9 cellular contexts compared by ENCODE assay signal in the genomic region with DNA sequence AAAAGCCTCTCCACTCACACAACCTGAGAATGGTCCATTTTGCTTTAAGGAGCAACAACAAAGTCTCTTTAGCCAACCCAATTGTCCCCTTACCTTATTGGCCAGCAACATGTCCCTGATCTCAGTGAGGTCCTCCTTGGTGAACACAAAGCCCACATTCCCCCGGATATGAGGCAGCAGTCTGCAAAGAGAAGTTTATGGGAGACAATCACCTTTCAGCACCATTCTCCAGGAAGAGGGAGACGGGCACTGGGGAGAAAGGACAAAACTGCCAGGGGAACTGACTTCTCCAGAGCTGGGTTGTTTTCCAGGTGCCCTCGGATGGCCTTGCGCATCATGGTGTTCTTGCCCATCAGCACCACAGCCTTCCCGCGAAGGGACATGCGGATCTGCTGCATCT. TPM values are rescaled to one million over a fixed set of nuclear protein-coding genes. Genes with fewer than 3 reads are reported as not detected.
A peak's percentile ranks its signal among the peaks of the same experiment; 100 is the strongest.
DNase-seq lines count a peak whose midpoint lies in the region; ATAC-seq and TF ChIP-seq lines count a peak whose summit lies in the region.
"Had no signal": no experiment of that assay in that cellular context is flagged by ENCODE, and none has a peak within 500 bp of the region (broad histone marks: within the 10 kb centered on the region; RNA-seq: fewer than 3 reads in every experiment).

No MANE protein-coding gene starts in this region.

- DNase-seq in cardiac muscle cell (ENCODE audit: low read depth in 1 of 2, low spot score in 1 of 2) (no peak), cardiac septum (ENCODE audit: low spot score) (no peak), transverse colon (no peak), NCI-H1694 treated with DMSO at 0.1 percent for 48 hours (lab: John Stamatoyannopoulos, UW) (no peak), NCI-H146 treated with DMSO at 0.1 percent for 48 hours (lab: John Stamatoyannopoulos, UW; ENCODE audit: unreplicated experiment) (no peak)
- peak; percentile 40 to 41 for DNase-seq in activated T-cell treated with anti-CD3 and anti-CD28 coated beads, Interleukin-2, amount 50 U/mL, for 48 hours
- DNase-seq: activated effector memory CD4-positive, alpha-beta T cell treated with anti-CD3 and anti-CD28 coated beads, Interleukin-2, amount 50 U/mL, for 16 hours had no signal

- no peaks in the 10 kb centered on the region for H3K27me3 ChIP-seq in cardiac muscle cell
- H3K27me3 ChIP-seq in iPS-18a (ENCODE audit: control insufficient read depth, insufficient read depth, low read length) = no peaks in the 10 kb centered on the region
- H3K27me3 ChIP-seq in transverse colon = no peaks in the 10 kb centered on the region

- H3K27ac ChIP-seq in cardiac muscle cell (peak overlapping the region; percentile 72), iPS-18a (ENCODE audit: low read length) (peak overlapping the region; percentile 63), transverse colon (peak overlapping the region; percentile 90 to 96 (median 93))

- peak overlapping the region; percentile 99 for H3K9ac ChIP-seq in iPS-18a (ENCODE audit: low read length)

- H3K36me3 ChIP-seq in cardiac muscle cell = peaks cover 27% of the 10 kb centered on the region
- peaks cover 43% of the 10 kb centered on the region for H3K36me3 ChIP-seq in iPS-18a (ENCODE audit: control insufficient read depth, low read depth, low read length)
- peaks cover 0 to 32% (median 12%) of the 10 kb centered on the region in 4 donors for H3K36me3 ChIP-seq in transverse colon

- H3K9me3 ChIP-seq in cardiac muscle cell (ENCODE audit: low read depth) (no peaks in the 10 kb centered on the region), iPS-18a (ENCODE audit: control insufficient read depth, low read depth, low read length) (no peaks in the 10 kb centered on the region), transverse colon (no peaks in the 10 kb centered on the region)

- no peak for TF ChIP-seq EP300 in transverse colon (IDR thresholded peaks at IDR 0.05; ENCODE audit: low read depth)

- TF ChIP-seq CTCF in cardiac muscle cell (IDR thresholded peaks at IDR 0.05; ENCODE audit: low read depth, low read length) (no peak), transverse colon (IDR thresholded peaks at IDR 0.05) (no peak)

- WGBS in transverse colon (ENCODE audit: low coverage in 1 of 2), 2 donors = 51% methylated on average over 7 of the region's 7 CpGs; no CpG with 5 or more reads in 1 of the 2 donors

- in situ Hi-C loops in transverse colon (cut with MboI; ENCODE audit: low pct_ligation_motif_present in 1 of 4, low pct_unique_long_range_greater_than_20kb in 1 of 4, low sequenced_read_pairs in 3 of 4) = no loop called here

- no peak overlapping the region for H3K4me3 ChIP-seq in cardiac muscle cell
- peak overlapping the region; percentile 99 for H3K4me3 ChIP-seq in iPS-18a (ENCODE audit: low read length)
- H3K4me3 ChIP-seq in transverse colon = peak overlapping the region in 1 of 4 donors; percentile 99

- H3K4me1 ChIP-seq in cardiac muscle cell (ENCODE audit: low read depth) (peaks cover 16% of the 10 kb centered on the region), iPS-18a (ENCODE audit: control insufficient read depth, low read depth, low read length) (peaks cover 11% of the 10 kb centered on the region), transverse colon (peaks cover 18 to 45% (median 32%) of the 10 kb centered on the region in 4 donors)

- no peak for ATAC-seq in HG03521 (IDR thresholded peaks at IDR 0.05; ENCODE audit: unreplicated experiment)

- intact Hi-C loops in cardiac septum (cut with DNase I) = no loop called here
- intact Hi-C loops in transverse colon (cut with DNase I; ENCODE audit: low total_unique reads) = no loop called here

- no peak for TF ChIP-seq POLR2A in transverse colon (IDR thresholded peaks at IDR 0.05)

RNA-seq across cellular contexts. Expression of gene RPLP0, which starts 1.9 kb away (rescaled TPM):
- total RNA-seq in cardiac muscle cell (3,916 and 4,641 TPM in 2 replicates), cardiac septum (594 TPM), transverse colon (1,000 to 10,000 TPM in 3 of 4 donors, 100 to 1,000 TPM in 1; 660 to 2,105 (median 1,778) TPM)
- 904 and 1,089 TPM in 2 replicates for polyA plus RNA-seq in cardiac muscle cell

RNA-seq across cellular contexts. Expression of gene GCN1, which starts 4.5 kb away (rescaled TPM):
- total RNA-seq in cardiac muscle cell = 59.2 and 76.0 TPM in 2 replicates
- 27.0 and 37.0 TPM in 2 replicates for polyA plus RNA-seq in cardiac muscle cell
- total RNA-seq in cardiac septum = 39.8 TPM
- 100 to 1,000 TPM in 2 of 4 donors, 10 to 100 TPM in 2; 70.0 to 141 (median 107) TPM for total RNA-seq in transverse colon

Comparison
In these comparisons a context has a peak if more than half of its experiments do, and no peak if none do; other contexts are left out.
1. DNase-seq: peak in activated T-cell treated with anti-CD3 and anti-CD28 coated beads, Interleukin-2, amount 50 U/mL, for 48 hours (2 of 2); none in cardiac muscle cell (0 of 2), cardiac septum (single experiment), transverse colon (single experiment), NCI-H1694 treated with DMSO at 0.1 percent for 48 hours (single experiment) and NCI-H146 treated with DMSO at 0.1 percent for 48 hours (single experiment).
2. Peak in every context shown above with its lines, with median percentiles within 50 percentile points of each other: H3K27ac ChIP-seq.